In genomic region chr6:82145926-82146452, GRCh38 we compare ENCODE assay signal across 20 cellular contexts.
DNase-seq lines count a peak whose midpoint lies in the region; ATAC-seq lines count a peak whose summit lies in the region.
"Had no signal": no experiment of that assay in that cellular context is flagged by ENCODE, and none has a peak within 500 bp of the region (broad histone marks: within the 10 kb centered on the region; RNA-seq: fewer than 3 reads in every experiment).

No MANE protein-coding gene starts in this region.

- no peaks in the 10 kb centered on the region for H3K79me1 ChIP-seq in mesenchymal stem cell (replicated peaks; ENCODE audit: low read length, poor library complexity, severe bottlenecking)

- no peak overlapping the region for H4K91ac ChIP-seq in mesenchymal stem cell (ENCODE audit: low read length)

- H3K14ac ChIP-seq in mesenchymal stem cell (ENCODE audit: low read length in 2 of 2), result no peak overlapping the region

- H3K27ac ChIP-seq in mesenchymal stem cell (ENCODE audit: low read length, poor library complexity, severe bottlenecking), result no peak overlapping the region
- H3K27ac ChIP-seq: 22Rv1, C4-2B had no signal

- H3K9ac ChIP-seq in mesenchymal stem cell (ENCODE audit: low read length), result no peak overlapping the region

- H3K27me3 ChIP-seq in mesenchymal stem cell (ENCODE audit: control insufficient read depth in 1 of 2, insufficient read depth in 1 of 2, low read length in 2 of 2), result no peaks in the 10 kb centered on the region

- peak overlapping the region in 1 of 2 experiments; percentile 57 for H2BK12ac ChIP-seq in mesenchymal stem cell (ENCODE audit: low read length in 2 of 2)

- H3K4ac ChIP-seq in mesenchymal stem cell (ENCODE audit: low read depth in 1 of 2, low read length in 2 of 2), result no peak overlapping the region

- DNase-seq in DMS53 (lab: John Stamatoyannopoulos, UW) (peak; percentile 2), DMS53 treated with DMSO at 0.1 percent for 48 hours (lab: John Stamatoyannopoulos, UW; ENCODE audit: unreplicated experiment) (no peak), Daoy (ENCODE audit: low read depth) (peak; percentile 7), RPMI7951 (ENCODE audit: low read depth) (peak; percentile 23), mesenchymal stem cell (no peak), HT-29 (ENCODE audit: low spot score) (no peak)
- DNase-seq: DMS79 treated with DMSO at 0.1 percent for 48 hours; GF-D8; H7; NCI-H1048; NCI-H146; NCI-H2081 treated with DMSO at 0.1 percent for 48 hours; NCI-H524; NK-92 treated with Interleukin-12 subunit alpha and Interleukin-12 subunit beta, amount 100 ng/mL, for 24 hours; OCI-M1; T-helper 1 cell had no signal

- H2BK15ac ChIP-seq in mesenchymal stem cell (ENCODE audit: low read depth, poor library complexity, severe bottlenecking), result no peak overlapping the region

- no peak overlapping the region for H2BK120ac ChIP-seq in mesenchymal stem cell (ENCODE audit: low read depth, low read length)

- H3K36me3 ChIP-seq in mesenchymal stem cell (ENCODE audit: control insufficient read depth in 1 of 2, insufficient read depth in 2 of 2, low read depth in 1 of 2, low read length in 2 of 2), result peaks cover 0 to 10% of the 10 kb centered on the region in 2 experiments

- H4K8ac ChIP-seq in mesenchymal stem cell (ENCODE audit: low read length), result no peak overlapping the region

- H2AK5ac ChIP-seq in mesenchymal stem cell (ENCODE audit: low read length, severe bottlenecking), result peak overlapping the region; percentile 64

- H2AFZ ChIP-seq in mesenchymal stem cell (ENCODE audit: low read depth, low read length), result no peak overlapping the region

- H2BK5ac ChIP-seq in mesenchymal stem cell (ENCODE audit: low read depth, low read length, poor library complexity, severe bottlenecking), result no peak overlapping the region

- no peak for ATAC-seq in GM18502 (IDR thresholded peaks at IDR 0.05; ENCODE audit: poor library complexity, unreplicated experiment)
- ATAC-seq in HG03175 (IDR thresholded peaks at IDR 0.05; ENCODE audit: unreplicated experiment), result no peak

- H3K4me2 ChIP-seq in mesenchymal stem cell (ENCODE audit: low read length, poor library complexity, severe bottlenecking), result no peak overlapping the region

- H3K4me1 ChIP-seq in mesenchymal stem cell (ENCODE audit: control insufficient read depth, insufficient read depth, low read depth, low read length), result peaks cover 5% of the 10 kb centered on the region

- no peak overlapping the region for H3K18ac ChIP-seq in mesenchymal stem cell (ENCODE audit: low read depth in 1 of 2, low read length in 2 of 2)

- H3K23ac ChIP-seq in mesenchymal stem cell (ENCODE audit: low read length in 2 of 2), result no peak overlapping the region

- H3K4me3 ChIP-seq in mesenchymal stem cell (ENCODE audit: insufficient read depth in 1 of 2, low read depth in 1 of 2, low read length in 2 of 2), result no peak overlapping the region

- H3K9me3 ChIP-seq in mesenchymal stem cell (ENCODE audit: control insufficient read depth, low read length), result no peaks in the 10 kb centered on the region

Comparison
In these comparisons a context has a peak if more than half of its experiments do, and no peak if none do; other contexts are left out.
1. DNase-seq: peak in DMS53 (single experiment), Daoy (single experiment) and RPMI7951 (single experiment); none in DMS53 treated with DMSO at 0.1 percent for 48 hours (single experiment), mesenchymal stem cell (single experiment) and HT-29 (single experiment).